Comparison of ENCODE assay signal across 13 cellular contexts in genomic region chr19:35558400-35559280, GRCh38. TPM values are rescaled to one million over a fixed set of nuclear protein-coding genes. Genes with fewer than 3 reads are reported as not detected.
DNase-seq lines count a peak whose midpoint lies in the region; ATAC-seq and TF ChIP-seq lines count a peak whose summit lies in the region.
"Had no signal": no experiment of that assay in that cellular context is flagged by ENCODE, and none has a peak within 500 bp of the region (broad histone marks: within the 10 kb centered on the region; RNA-seq: fewer than 3 reads in every experiment).

No MANE protein-coding gene starts in this region.

- WGBS in sigmoid colon, 2 donors = 36 to 51% methylated on average over 53 of the region's 53 CpGs
- WGBS in prostate gland = 30% methylated on average over 45 of the region's 53 CpGs
- WGBS in lower leg skin, 2 donors = 30 to 40% methylated on average over 51 to 52 of the region's 53 CpGs

- H3K27ac ChIP-seq in sigmoid colon = no peak overlapping the region
- H3K27ac ChIP-seq in prostate gland = no peak overlapping the region
- H3K27ac ChIP-seq: ovary had no signal

- TF ChIP-seq CTCF in fibroblast of villous mesenchyme (IDR thresholded peaks at IDR 0.05; ENCODE audit: insufficient read depth, low read depth, low read length) (no peak), sigmoid colon (IDR thresholded peaks at IDR 0.05) (no peak), prostate gland (IDR thresholded peaks at IDR 0.05) (no peak), lower leg skin (IDR thresholded peaks at IDR 0.05) (no peak)

- intact Hi-C loops in sigmoid colon (cut with DNase I) (no loop called here), prostate gland (cut with DNase I) (no loop called here), lower leg skin (cut with DNase I; ENCODE audit: low total_unique reads) (no loop called here)

- H3K9ac ChIP-seq in NT2/D1 (ENCODE audit: insufficient read length, low read depth) = peak overlapping the region; percentile 42

- H3K9me3 ChIP-seq in NT2/D1 (ENCODE audit: insufficient read depth, low read length) (no peaks in the 10 kb centered on the region), sigmoid colon (no peaks in the 10 kb centered on the region), prostate gland (no peaks in the 10 kb centered on the region)
- H3K9me3 ChIP-seq: ovary had no signal

- H3K36me3 ChIP-seq in NT2/D1 (ENCODE audit: insufficient read depth, insufficient read length, low read length) (no peaks in the 10 kb centered on the region), sigmoid colon (no peaks in the 10 kb centered on the region), prostate gland (no peaks in the 10 kb centered on the region)
- H3K36me3 ChIP-seq: ovary had no signal

- no peak for TF ChIP-seq POLR2A in sigmoid colon (IDR thresholded peaks at IDR 0.05)
- no peak for TF ChIP-seq POLR2A in prostate gland (IDR thresholded peaks at IDR 0.05)
- no peak for TF ChIP-seq POLR2A in lower leg skin (IDR thresholded peaks at IDR 0.05)

- peak overlapping the region; percentile 32 for H3K4me3 ChIP-seq in NT2/D1 (ENCODE audit: insufficient read length, low read depth)
- H3K4me3 ChIP-seq in fibroblast of villous mesenchyme (ENCODE audit: low read depth, low read length) = peak overlapping the region; percentile 63
- H3K4me3 ChIP-seq in sigmoid colon = peak overlapping the region in 3 of 4 donors; percentile 12 to 41 (median 41)
- peak overlapping the region in 1 of 2 donors; percentile 24 for H3K4me3 ChIP-seq in prostate gland
- H3K4me3 ChIP-seq in lower leg skin (ENCODE audit: low read depth, poor library complexity, severe bottlenecking) = no peak overlapping the region
- H3K4me3 ChIP-seq: ovary had no signal

- TF ChIP-seq EP300 in sigmoid colon (IDR thresholded peaks at IDR 0.05) = no peak

- H3K27me3 ChIP-seq in NT2/D1 (ENCODE audit: insufficient read depth, insufficient read length) (peaks cover 19% of the 10 kb centered on the region), sigmoid colon (peaks cover 13 to 61% (median 34%) of the 10 kb centered on the region in 3 donors), prostate gland (replicated peaks; ENCODE audit: insufficient read depth) (peaks cover 6% of the 10 kb centered on the region)
- H3K27me3 ChIP-seq: ovary had no signal

- DNase-seq in NT2/D1 (ENCODE audit: low read depth, low spot score) (no peak), fibroblast of villous mesenchyme (ENCODE audit: low read depth) (no peak), sigmoid colon (no peak), prostate gland (ENCODE audit: low spot score) (no peak), lower leg skin (ENCODE audit: low spot score in 2 of 2) (no peak), RPMI8226 (no peak)

- ATAC-seq in GM19351 (IDR thresholded peaks at IDR 0.05; ENCODE audit: unreplicated experiment) (peak; percentile 23), HG02970 (IDR thresholded peaks at IDR 0.05; ENCODE audit: low FRiP score, unreplicated experiment) (no peak)

- H3K4me1 ChIP-seq in NT2/D1 (ENCODE audit: insufficient read depth, insufficient read length) (peaks cover 9% of the 10 kb centered on the region), sigmoid colon (peaks cover 0 to 14% (median 11%) of the 10 kb centered on the region in 4 donors), prostate gland (replicated peaks) (no peaks in the 10 kb centered on the region)

RNA-seq across cellular contexts. Expression of gene ATP4A, which starts 4.8 kb away (rescaled TPM):
- not detected in 2 replicates for total RNA-seq in fibroblast of villous mesenchyme
- not detected for total RNA-seq in sigmoid colon
- under 1 TPM in 1 of 3 donors, not detected in 2; 0.10 TPM for polyA plus RNA-seq in sigmoid colon
- 1 to 10 TPM in 1 of 2 donors, not detected in 1; 1.9 TPM for total RNA-seq in prostate gland
- not detected for total RNA-seq in lower leg skin
- total RNA-seq: activated CD4-positive, alpha-beta memory T cell treated with anti-CD3 and anti-CD28 coated beads for 36 hours; frontal cortex; G401; M059J; ovary had no signal

RNA-seq across cellular contexts. Expression of gene TMEM147, which starts 13.2 kb away (rescaled TPM):
- total RNA-seq in fibroblast of villous mesenchyme (77.3 and 81.2 TPM in 2 replicates), sigmoid colon (10 to 100 TPM; 60.1 to 72.5 (median 69.3) TPM), prostate gland (100 to 1,000 TPM; 105 to 120 TPM), lower leg skin (100 to 1,000 TPM; 102 to 158 (median 130) TPM)
- polyA plus RNA-seq in sigmoid colon = 100 to 1,000 TPM in 1 of 3 donors, 10 to 100 TPM in 2; 24.5 to 123 (median 46.2) TPM

RNA-seq across cellular contexts. Expression of gene GAPDHS, which starts 25.4 kb away (rescaled TPM):
- not detected in 2 replicates for total RNA-seq in fibroblast of villous mesenchyme
- not detected for total RNA-seq in sigmoid colon
- polyA plus RNA-seq in sigmoid colon = not detected
- 10 to 100 TPM in 1 of 2 donors, not detected in 1; 13.4 TPM for total RNA-seq in prostate gland
- total RNA-seq in lower leg skin = 1 to 10 TPM; 6.0 to 7.3 (median 6.2) TPM
- total RNA-seq: activated CD4-positive, alpha-beta memory T cell treated with anti-CD3 and anti-CD28 coated beads for 36 hours; frontal cortex; G401; M059J; ovary had no signal
- polyA plus RNA-seq: ovary had no signal

RNA-seq across cellular contexts. Expression of gene PMIS2, which starts 27.3 kb away (rescaled TPM):
- total RNA-seq in fibroblast of villous mesenchyme (not detected in 2 replicates), sigmoid colon (not detected), prostate gland (not detected), lower leg skin (not detected)
- polyA plus RNA-seq in sigmoid colon = not detected
- total RNA-seq: activated CD4-positive, alpha-beta memory T cell treated with anti-CD3 and anti-CD28 coated beads for 36 hours; frontal cortex; G401; M059J; ovary had no signal
- polyA plus RNA-seq: ovary had no signal

RNA-seq across cellular contexts. Expression of gene SBSN, which starts 30.5 kb away (rescaled TPM):
- total RNA-seq in fibroblast of villous mesenchyme = under 0.01 TPM in 1 of 2 replicates, not detected in the other
- not detected for total RNA-seq in sigmoid colon
- 1 to 10 TPM in 1 of 3 donors, under 1 TPM in 1, not detected in 1; 0.17 to 1.2 TPM for polyA plus RNA-seq in sigmoid colon
- 1 to 10 TPM in 1 of 2 donors, under 1 TPM in 1; 0.32 to 4.9 TPM for total RNA-seq in prostate gland
- total RNA-seq in lower leg skin = 1,000 to 10,000 TPM; 1,839 to 3,070 (median 2,379) TPM
- total RNA-seq: frontal cortex, G401, ovary had no signal
- polyA plus RNA-seq: ovary had no signal
